8 cellular contexts compared by ENCODE assay signal in genomic region chr1:34928865-34929496, GRCh38. TPM values are rescaled to one million over a fixed set of nuclear protein-coding genes. Genes with fewer than 3 reads are reported as not detected.
DNase-seq lines count a peak whose midpoint lies in the region; ATAC-seq and TF ChIP-seq lines count a peak whose summit lies in the region.

No MANE protein-coding gene starts in this region.

- H3K27ac ChIP-seq in VCaP (peak overlapping the region; percentile 69; the same call in 1 of the 2 replicates), iPS-18a (ENCODE audit: low read length) (no peak overlapping the region), stomach (no peak overlapping the region)

- H3K36me3 Mint-ChIP-seq in T-helper 1 cell treated with Interleukin-12 subunit alpha and Interleukin-12 subunit beta and Interleukin-4 antibody, amounts not matched to agents 30 μg/mL and 1 μg/mL, for 36 hours (ENCODE audit: low read depth), result no peaks in the 10 kb centered on the region

- H3K27me3 Mint-ChIP-seq in T-helper 1 cell treated with Interleukin-12 subunit alpha and Interleukin-12 subunit beta and Interleukin-4 antibody, amounts not matched to agents 30 μg/mL and 1 μg/mL, for 36 hours (ENCODE audit: low read depth), result peaks cover 66% of the 10 kb centered on the region

- H3K9me3 Mint-ChIP-seq in T-helper 1 cell treated with Interleukin-12 subunit alpha and Interleukin-12 subunit beta and Interleukin-4 antibody, amounts not matched to agents 30 μg/mL and 1 μg/mL, for 36 hours, result no peaks in the 10 kb centered on the region

- no peaks in the 10 kb centered on the region for H3K36me3 ChIP-seq in iPS-18a (ENCODE audit: control insufficient read depth, low read depth, low read length)
- H3K36me3 ChIP-seq in stomach, result no peaks in the 10 kb centered on the region

- no peak for TF ChIP-seq POLR2A in stomach (IDR thresholded peaks at IDR 0.05)

- peaks cover 74% of the 10 kb centered on the region for H3K27me3 ChIP-seq in iPS-18a (ENCODE audit: control insufficient read depth, insufficient read depth, low read length)
- H3K27me3 ChIP-seq in stomach, result peaks cover 17 to 85% (median 67%) of the 10 kb centered on the region in 3 donors

- H3K9me3 ChIP-seq in iPS-18a (ENCODE audit: control insufficient read depth, low read depth, low read length) (no peaks in the 10 kb centered on the region), stomach (no peaks in the 10 kb centered on the region)

- intact Hi-C loops in stomach (cut with DNase I; ENCODE audit: low total_unique reads), result no loop called here

- WGBS in stomach, 5 donors, result 1% methylated on average over 19 to 57 of the region's 57 CpGs

- peaks cover 5% of the 10 kb centered on the region for H3K4me1 Mint-ChIP-seq in T-helper 1 cell treated with Interleukin-12 subunit alpha and Interleukin-12 subunit beta and Interleukin-4 antibody, amounts not matched to agents 30 μg/mL and 1 μg/mL, for 36 hours (ENCODE audit: low read depth)

- H3K4me1 ChIP-seq in iPS-18a (ENCODE audit: control insufficient read depth, low read depth, low read length), result peaks cover 3% of the 10 kb centered on the region
- H3K4me1 ChIP-seq in stomach, result peaks cover 16 to 20% (median 17%) of the 10 kb centered on the region in 4 donors

- TF ChIP-seq CTCF in VCaP (conservative IDR thresholded peaks at IDR 0.05) (no peak; the same call in 1 of the 2 replicates), stomach (IDR thresholded peaks at IDR 0.05) (no peak)

- peak overlapping the region; percentile 71 for H3K4me3 Mint-ChIP-seq in T-helper 1 cell treated with Interleukin-12 subunit alpha and Interleukin-12 subunit beta and Interleukin-4 antibody, amounts not matched to agents 30 μg/mL and 1 μg/mL, for 36 hours

- no peak for TF ChIP-seq EP300 in stomach (IDR thresholded peaks at IDR 0.05)

- ATAC-seq in GM18870 (IDR thresholded peaks at IDR 0.05; ENCODE audit: unreplicated experiment) (no peak), HG03095 (IDR thresholded peaks at IDR 0.05; ENCODE audit: unreplicated experiment) (no peak), GM21786 (IDR thresholded peaks at IDR 0.05; ENCODE audit: unreplicated experiment) (no peak)

- H3K9ac ChIP-seq in iPS-18a (ENCODE audit: low read length), result no peak overlapping the region

- H3K4me3 ChIP-seq in iPS-18a (ENCODE audit: low read length), result peak overlapping the region; percentile 61
- H3K4me3 ChIP-seq in stomach, result peak overlapping the region; percentile 44 to 64 (median 55)

- DNase-seq in T-helper 1 cell (no peak), stomach (no peak)

- no peak overlapping the region for H3K27ac Mint-ChIP-seq in T-helper 1 cell treated with Interleukin-12 subunit alpha and Interleukin-12 subunit beta and Interleukin-4 antibody, amounts not matched to agents 30 μg/mL and 1 μg/mL, for 36 hours

RNA-seq across cellular contexts. Expression of gene DLGAP3, which starts 0.5 kb away (rescaled TPM):
- under 1 TPM in 2 of 5 donors, not detected in 3; 0.18 to 0.29 TPM for total RNA-seq in stomach
- under 1 TPM; 0.15 to 0.25 (median 0.15) TPM for polyA plus RNA-seq in stomach

RNA-seq across cellular contexts. Expression of gene TMEM35B, which starts 56.2 kb away (rescaled TPM):
- 100 to 1,000 TPM in 1 of 5 donors, 10 to 100 TPM in 3, 1 to 10 TPM in 1; 2.0 to 131 (median 17.6) TPM for total RNA-seq in stomach
- polyA plus RNA-seq in stomach, result 10 to 100 TPM; 12.5 to 31.1 (median 15.1) TPM
